1 cellular context compared by ENCODE assay signal in the genomic region with DNA sequence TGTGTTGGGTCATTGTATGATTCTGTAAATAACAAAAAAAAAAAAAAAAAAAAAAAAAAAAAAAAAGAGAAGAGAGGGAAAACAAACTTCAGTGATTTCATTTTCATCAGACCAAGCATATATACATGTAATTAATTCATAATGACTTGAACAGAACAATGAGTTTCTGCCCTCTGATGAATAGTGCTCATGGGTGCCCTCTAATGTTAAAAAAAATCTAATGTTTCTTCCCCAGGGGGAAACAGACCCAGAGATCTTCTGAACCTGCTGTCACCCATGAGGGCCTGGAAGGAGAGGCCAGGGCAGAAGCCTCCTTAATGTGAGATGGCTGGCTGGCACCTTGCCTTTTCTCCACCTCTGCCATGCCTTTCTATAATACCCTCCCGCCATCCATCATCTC.
TF ChIP-seq lines count a peak whose summit lies in the region.

No MANE protein-coding gene starts in this region.

TF ChIP-seq in HCT116, 20 proteins besides CTCF, POLR2A, EP300 and RAD21 (continued from another document):
- TF ChIP-seq, protein P1, sequence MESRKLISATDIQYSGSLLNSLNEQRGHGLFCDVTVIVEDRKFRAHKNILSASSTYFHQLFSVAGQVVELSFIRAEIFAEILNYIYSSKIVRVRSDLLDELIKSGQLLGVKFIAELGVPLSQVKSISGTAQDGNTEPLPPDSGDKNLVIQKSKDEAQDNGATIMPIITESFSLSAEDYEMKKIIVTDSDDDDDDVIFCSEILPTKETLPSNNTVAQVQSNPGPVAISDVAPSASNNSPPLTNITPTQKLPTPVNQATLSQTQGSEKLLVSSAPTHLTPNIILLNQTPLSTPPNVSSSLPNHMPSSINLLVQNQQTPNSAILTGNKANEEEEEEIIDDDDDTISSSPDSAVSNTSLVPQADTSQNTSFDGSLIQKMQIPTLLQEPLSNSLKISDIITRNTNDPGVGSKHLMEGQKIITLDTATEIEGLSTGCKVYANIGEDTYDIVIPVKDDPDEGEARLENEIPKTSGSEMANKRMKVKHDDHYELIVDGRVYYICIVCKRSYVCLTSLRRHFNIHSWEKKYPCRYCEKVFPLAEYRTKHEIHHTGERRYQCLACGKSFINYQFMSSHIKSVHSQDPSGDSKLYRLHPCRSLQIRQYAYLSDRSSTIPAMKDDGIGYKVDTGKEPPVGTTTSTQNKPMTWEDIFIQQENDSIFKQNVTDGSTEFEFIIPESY (IDR thresholded peaks at IDR 0.05; ENCODE audit: extremely low read depth, insufficient replicate concordance, low read length): no peak
- TF ChIP-seq YY1 (IDR thresholded peaks at IDR 0.05; ENCODE audit: extremely low read depth, insufficient replicate concordance, low read depth, low read length): no peak
- TF ChIP-seq, protein P2, sequence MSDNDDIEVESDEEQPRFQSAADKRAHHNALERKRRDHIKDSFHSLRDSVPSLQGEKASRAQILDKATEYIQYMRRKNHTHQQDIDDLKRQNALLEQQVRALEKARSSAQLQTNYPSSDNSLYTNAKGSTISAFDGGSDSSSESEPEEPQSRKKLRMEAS (IDR thresholded peaks at IDR 0.05): no peak
- TF ChIP-seq ELF1 (IDR thresholded peaks at IDR 0.05; ENCODE audit: borderline replicate concordance, low read depth): no peak
- TF ChIP-seq, protein P3, sequence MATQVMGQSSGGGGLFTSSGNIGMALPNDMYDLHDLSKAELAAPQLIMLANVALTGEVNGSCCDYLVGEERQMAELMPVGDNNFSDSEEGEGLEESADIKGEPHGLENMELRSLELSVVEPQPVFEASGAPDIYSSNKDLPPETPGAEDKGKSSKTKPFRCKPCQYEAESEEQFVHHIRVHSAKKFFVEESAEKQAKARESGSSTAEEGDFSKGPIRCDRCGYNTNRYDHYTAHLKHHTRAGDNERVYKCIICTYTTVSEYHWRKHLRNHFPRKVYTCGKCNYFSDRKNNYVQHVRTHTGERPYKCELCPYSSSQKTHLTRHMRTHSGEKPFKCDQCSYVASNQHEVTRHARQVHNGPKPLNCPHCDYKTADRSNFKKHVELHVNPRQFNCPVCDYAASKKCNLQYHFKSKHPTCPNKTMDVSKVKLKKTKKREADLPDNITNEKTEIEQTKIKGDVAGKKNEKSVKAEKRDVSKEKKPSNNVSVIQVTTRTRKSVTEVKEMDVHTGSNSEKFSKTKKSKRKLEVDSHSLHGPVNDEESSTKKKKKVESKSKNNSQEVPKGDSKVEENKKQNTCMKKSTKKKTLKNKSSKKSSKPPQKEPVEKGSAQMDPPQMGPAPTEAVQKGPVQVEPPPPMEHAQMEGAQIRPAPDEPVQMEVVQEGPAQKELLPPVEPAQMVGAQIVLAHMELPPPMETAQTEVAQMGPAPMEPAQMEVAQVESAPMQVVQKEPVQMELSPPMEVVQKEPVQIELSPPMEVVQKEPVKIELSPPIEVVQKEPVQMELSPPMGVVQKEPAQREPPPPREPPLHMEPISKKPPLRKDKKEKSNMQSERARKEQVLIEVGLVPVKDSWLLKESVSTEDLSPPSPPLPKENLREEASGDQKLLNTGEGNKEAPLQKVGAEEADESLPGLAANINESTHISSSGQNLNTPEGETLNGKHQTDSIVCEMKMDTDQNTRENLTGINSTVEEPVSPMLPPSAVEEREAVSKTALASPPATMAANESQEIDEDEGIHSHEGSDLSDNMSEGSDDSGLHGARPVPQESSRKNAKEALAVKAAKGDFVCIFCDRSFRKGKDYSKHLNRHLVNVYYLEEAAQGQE (IDR thresholded peaks at IDR 0.05; ENCODE audit: low read depth): no peak
- no peak for TF ChIP-seq ZNF274 (IDR thresholded peaks at IDR 0.05; ENCODE audit: low read depth, low read length)
- TF ChIP-seq EZH2 (IDR thresholded peaks at IDR 0.05): no peak
